14 cellular contexts compared by ENCODE assay signal in genomic region chr4:116599859-116600258, GRCh38.
DNase-seq lines count a peak whose midpoint lies in the region; ATAC-seq, FAIRE-seq and TF ChIP-seq lines count a peak whose summit lies in the region.
"Had no signal": no experiment of that assay in that cellular context is flagged by ENCODE, and none has a peak within 500 bp of the region (broad histone marks: within the 10 kb centered on the region; RNA-seq: fewer than 3 reads in every experiment).

No MANE protein-coding gene starts in this region.

- H3K36me3 ChIP-seq in GM06990 (ENCODE audit: control insufficient read depth, insufficient read depth, low read length) (no peaks in the 10 kb centered on the region), right lobe of liver (no peaks in the 10 kb centered on the region)
- H3K36me3 ChIP-seq: thoracic aorta had no signal

- ATAC-seq in right lobe of liver (peak in 1 of 4 donors; percentile 31), HG03135 (IDR thresholded peaks at IDR 0.05; ENCODE audit: unreplicated experiment) (no peak), HG03196 (IDR thresholded peaks at IDR 0.05; ENCODE audit: unreplicated experiment) (no peak)
- ATAC-seq: activated T-cell treated with anti-CD3 and anti-CD28 coated beads, Interleukin-2, amount 50 U/mL, for 4 hours had no signal

- no peak overlapping the region for H3K4me3 ChIP-seq in GM06990 (replicated peaks; ENCODE audit: low read depth, low read length)
- no peak overlapping the region for H3K4me3 ChIP-seq in right lobe of liver
- H3K4me3 ChIP-seq: thoracic aorta had no signal

- TF ChIP-seq POLR2A in GM12891 (IDR thresholded peaks at IDR 0.05; ENCODE audit: low read depth, low read length), result no peak
- TF ChIP-seq POLR2A in right lobe of liver (IDR thresholded peaks at IDR 0.05), result no peak

- H3K9me3 ChIP-seq in right lobe of liver, result no peaks in the 10 kb centered on the region
- H3K9me3 ChIP-seq: thoracic aorta had no signal

- H3K27ac ChIP-seq in right lobe of liver, result no peak overlapping the region
- H3K27ac ChIP-seq: HL-60, thoracic aorta had no signal

- FAIRE-seq in GM12891 (lab: Jason Lieb, UNC), result no peak
- FAIRE-seq: GM18507 had no signal

- no peak for DNase-seq in GM06990 (ENCODE audit: extremely low read depth, insufficient read length)
- DNase-seq in GM12891 (ENCODE audit: insufficient read length, low spot score), result peak; percentile 16
- peak; percentile 39 for DNase-seq in NAMALWA (ENCODE audit: low spot score)
- DNase-seq in right lobe of liver, result peak in 2 of 3 donors; percentile 9 to 52
- DNase-seq in SHP77 treated with DMSO at 0.1 percent for 48 hours (lab: John Stamatoyannopoulos, UW), result no peak
- DNase-seq: activated T-cell treated with anti-CD3 and anti-CD28 coated beads, Interleukin-2, amount 50 U/mL, for 4 hours; amygdala; MM.1S; NCI-H446 treated with DMSO at 0.1 percent for 48 hours had no signal

- TF ChIP-seq CTCF in GM06990 (IDR thresholded peaks at IDR 0.05; ENCODE audit: insufficient read depth, low read length, poor library complexity, severe bottlenecking), result peak; percentile 38
- no peak for TF ChIP-seq CTCF in right lobe of liver (IDR thresholded peaks at IDR 0.05)

- no peaks in the 10 kb centered on the region for H3K27me3 ChIP-seq in GM06990 (replicated peaks; ENCODE audit: control insufficient read depth, insufficient read depth, low read length)
- H3K27me3 ChIP-seq in right lobe of liver, result no peaks in the 10 kb centered on the region

- 0% methylated on average over 1 of the region's 11 CpGs for WGBS in right lobe of liver (ENCODE audit: insufficient coverage, low coverage, low lambda C conversion rate, missing lambda C conversion rate)

- intact Hi-C loops in right lobe of liver (cut with DNase I), result no loop called here

- no peaks in the 10 kb centered on the region for H3K4me1 ChIP-seq in right lobe of liver

TF ChIP-seq in GM12891, 5 proteins besides CTCF, POLR2A, EP300 and RAD21:
- TF ChIP-seq SPI1 (IDR thresholded peaks at IDR 0.05; ENCODE audit: low read depth, low read length) (no peak), TAF1 (IDR thresholded peaks at IDR 0.05; ENCODE audit: low read depth, low read length) (no peak), POLR2AphosphoS5 (IDR thresholded peaks at IDR 0.05; ENCODE audit: low read depth, low read length) (no peak), PAX5 (IDR thresholded peaks at IDR 0.05; ENCODE audit: insufficient read depth, low read length, severe bottlenecking) (no peak), POU2F2 (IDR thresholded peaks at IDR 0.05; ENCODE audit: low read depth, low read length) (no peak)

Comparison
In these comparisons a context has a peak if more than half of its experiments do, and no peak if none do; other contexts are left out.
1. DNase-seq: peak in GM12891 (single experiment), NAMALWA (single experiment) and right lobe of liver (2 of 3); none in GM06990 (single experiment) and SHP77 treated with DMSO at 0.1 percent for 48 hours (single experiment).